18 cellular contexts compared by ENCODE assay signal in genomic region chr6:10564975-10565374, GRCh38. TPM values are rescaled to one million over a fixed set of nuclear protein-coding genes. Genes with fewer than 3 reads are reported as not detected.
DNase-seq lines count a peak whose midpoint lies in the region; ATAC-seq, FAIRE-seq and TF ChIP-seq lines count a peak whose summit lies in the region.
"Had no signal": no experiment of that assay in that cellular context is flagged by ENCODE, and none has a peak within 500 bp of the region (broad histone marks: within the 10 kb centered on the region; RNA-seq: fewer than 3 reads in every experiment).

No MANE protein-coding gene starts in this region.

- no peak overlapping the region for H2BK5ac ChIP-seq in trophoblast cell (ENCODE audit: low read depth, low read length, poor library complexity)

- peaks cover 3% of the 10 kb centered on the region for H3K27me3 Mint-ChIP-seq in GM23338 (ENCODE audit: insufficient read depth, low read depth, poor library complexity)
- H3K27me3 Mint-ChIP-seq: IgD-negative memory B cell had no signal

- no peaks in the 10 kb centered on the region for H3K9me3 ChIP-seq in K562 (replicated peaks; ENCODE audit: control insufficient read depth, insufficient read depth, low read depth, low read length)
- no peaks in the 10 kb centered on the region for H3K9me3 ChIP-seq in left ventricle myocardium inferior (replicated peaks)
- H3K9me3 ChIP-seq in trophoblast cell (ENCODE audit: insufficient read depth, low read depth, low read length): no peaks in the 10 kb centered on the region
- H3K9me3 ChIP-seq: BLaER1, HAP-1, Peyer's patch had no signal

- peak overlapping the region; percentile 71; the same call in 1 of the 2 replicates for H3K27ac ChIP-seq in GM23338 (ENCODE audit: low read depth)
- H3K27ac ChIP-seq in K562 (ENCODE audit: extremely low read depth, low read depth, low read length): no peak overlapping the region
- peak overlapping the region; percentile 12 for H3K27ac ChIP-seq in left ventricle myocardium inferior (replicated peaks)
- no peak overlapping the region for H3K27ac ChIP-seq in trophoblast cell (ENCODE audit: low read depth, low read length)
- H3K27ac ChIP-seq: BLaER1, SK-N-MC had no signal

- no peaks in the 10 kb centered on the region for H3K27me3 ChIP-seq in GM23338 (ENCODE audit: insufficient read depth)
- peaks cover 14 to 44% of the 10 kb centered on the region in 2 experiments for H3K27me3 ChIP-seq in K562 (ENCODE audit: control insufficient read depth in 2 of 2, insufficient read depth in 2 of 2, low read length in 2 of 2)
- H3K27me3 ChIP-seq in left ventricle myocardium inferior (ENCODE audit: low read depth): no peaks in the 10 kb centered on the region
- H3K27me3 ChIP-seq in trophoblast cell (ENCODE audit: insufficient read depth, low read length): no peaks in the 10 kb centered on the region
- H3K27me3 ChIP-seq: BLaER1, Peyer's patch had no signal

- H3K4me1 Mint-ChIP-seq in GM23338: peaks cover 66% of the 10 kb centered on the region

- no peak overlapping the region for H2BK120ac ChIP-seq in trophoblast cell (ENCODE audit: insufficient read depth, low read length, poor library complexity)

- no peaks in the 10 kb centered on the region for H3K9me2 ChIP-seq in GM23338 (ENCODE audit: insufficient read depth)

- TF ChIP-seq EP300 in K562 (IDR thresholded peaks at IDR 0.05; ENCODE audit: low read length): no peak

- peaks cover 60% of the 10 kb centered on the region for H3K4me1 ChIP-seq in GM23338 (ENCODE audit: insufficient read depth)
- no peaks in the 10 kb centered on the region for H3K4me1 ChIP-seq in K562 (replicated peaks in 1 of 2; ENCODE audit: control insufficient read depth in 2 of 2, insufficient read depth in 2 of 2, low read length in 2 of 2)
- H3K4me1 ChIP-seq in left ventricle myocardium inferior: peaks cover 14% of the 10 kb centered on the region
- H3K4me1 ChIP-seq in trophoblast cell (ENCODE audit: control insufficient read depth in 1 of 2, insufficient read depth in 2 of 2, low read length in 2 of 2): peaks cover 4 to 12% of the 10 kb centered on the region in 2 experiments
- H3K4me1 ChIP-seq: HAP-1 had no signal

- peaks cover 10% of the 10 kb centered on the region for H3K79me1 ChIP-seq in trophoblast cell (ENCODE audit: low read length)

- POLR2A ChIA-PET in K562 (lab: Yijun Ruan, JAX): interaction anchor here (0.9 kb wide), 1 partner anchor 20 kb away, joined by 3 read pairs; no protein-coding TSS in a partner anchor

- H3K4ac ChIP-seq in trophoblast cell (ENCODE audit: low read depth, low read length): no peak overlapping the region

- H3K27ac Mint-ChIP-seq in GM23338: no peak overlapping the region
- H3K27ac Mint-ChIP-seq: CD8-positive, alpha-beta T cell; IgD-negative memory B cell had no signal

- no peak for FAIRE-seq in K562 (lab: Jason Lieb, UNC)
- FAIRE-seq: GM12892 had no signal

- BruUV-seq in K562 (replicated peaks; lab: Mats Ljungman, UMichigan): no TSS peak

- 0 out of 2 replicates have a peak, but pooled peaks cover 12% of the 10 kb centered on the region for H3F3A ChIP-seq in GM23338 (replicated peaks; ENCODE audit: low read depth)

- H3K36me3 ChIP-seq in GM23338 (ENCODE audit: insufficient read depth) (peaks cover 33% of the 10 kb centered on the region), K562 (ENCODE audit: control insufficient read depth, insufficient read depth, low read length) (no peaks in the 10 kb centered on the region), left ventricle myocardium inferior (no peaks in the 10 kb centered on the region), trophoblast cell (ENCODE audit: control insufficient read depth in 1 of 2, insufficient read depth in 2 of 2, low read length in 2 of 2) (peaks cover 2 to 4% of the 10 kb centered on the region in 2 experiments)
- H3K36me3 ChIP-seq: BLaER1, HAP-1, Peyer's patch had no signal

- H3K14ac ChIP-seq in trophoblast cell (ENCODE audit: low read length): no peak overlapping the region

- H3K9me3 Mint-ChIP-seq in GM23338: no peaks in the 10 kb centered on the region
- H3K9me3 Mint-ChIP-seq: CD8-positive, alpha-beta T cell; IgD-negative memory B cell had no signal

- TF ChIP-seq POLR2A in K562 (conservative IDR thresholded peaks at IDR 0.05): no peak

- no peak overlapping the region for H3K23ac ChIP-seq in trophoblast cell (ENCODE audit: low read length)

- ATAC-seq in GM23338 (peak; percentile 10; the same call in 1 of the 3 replicates), K562 (peak; percentile 44; the same call in 2 of the 3 replicates), HG03159 (IDR thresholded peaks at IDR 0.05; ENCODE audit: unreplicated experiment) (no peak)
- ATAC-seq: CD8-positive, alpha-beta T cell had no signal

- H3K36me3 Mint-ChIP-seq in GM23338 (ENCODE audit: low read depth): peaks cover 77% of the 10 kb centered on the region

- no peak overlapping the region for H4K12ac ChIP-seq in trophoblast cell (ENCODE audit: low read depth, low read length)

- peak overlapping the region; percentile 33 for H4K91ac ChIP-seq in trophoblast cell (ENCODE audit: low read depth, low read length)

- no peak overlapping the region for H4K8ac ChIP-seq in trophoblast cell (ENCODE audit: low read depth, low read length)

- intact Hi-C loops in K562 (cut with micrococcal nuclease): loop anchor here (1.0 kb wide), 1 partner anchor 41 kb away; no protein-coding TSS in a partner anchor
- intact Hi-C loops in left ventricle myocardium inferior (cut with micrococcal nuclease): no loop called here

- H3K9ac ChIP-seq in K562 (ENCODE audit: insufficient read depth in 1 of 2, low read depth in 2 of 2, low read length in 2 of 2) (peak overlapping the region in 1 of 2 experiments; percentile 38; a peak in 2 of 4 replicates), trophoblast cell (ENCODE audit: low read length) (no peak overlapping the region)
- H3K9ac ChIP-seq: BLaER1 had no signal

- H3K79me2 ChIP-seq in GM23338 (replicated peaks; ENCODE audit: insufficient read depth): peaks cover 100% of the 10 kb centered on the region
- no peaks in the 10 kb centered on the region for H3K79me2 ChIP-seq in K562 (ENCODE audit: control insufficient read depth, insufficient read depth, low read length)
- H3K79me2 ChIP-seq in trophoblast cell (ENCODE audit: control insufficient read depth, insufficient read depth, low read length, poor library complexity): no peaks in the 10 kb centered on the region

- H3K4me2 ChIP-seq in GM23338: peak overlapping the region; percentile 54
- H3K4me2 ChIP-seq in K562 (ENCODE audit: insufficient read depth, low read length): no peak overlapping the region
- H3K4me2 ChIP-seq in trophoblast cell (ENCODE audit: low read length): no peak overlapping the region
- H3K4me2 ChIP-seq: BLaER1 had no signal

- no peaks in the 10 kb centered on the region for H3K9me1 ChIP-seq in K562 (ENCODE audit: control insufficient read depth, insufficient read depth, low read length)

- TF ChIP-seq CTCF in GM23338 (conservative IDR thresholded peaks at IDR 0.05; ENCODE audit: low read depth in 2 of 2) (no peak), K562 (IDR thresholded peaks at IDR 0.05 in 2 of 3, conservative IDR thresholded peaks at IDR 0.05 in 1 of 3; ENCODE audit: insufficient read depth in 2 of 3, low read depth in 1 of 3, low read length in 3 of 3) (no peak), left ventricle myocardium inferior (IDR thresholded peaks at IDR 0.05; ENCODE audit: borderline replicate concordance) (no peak)

- peaks cover 66% of the 10 kb centered on the region for H4K20me1 ChIP-seq in GM23338 (replicated peaks; ENCODE audit: insufficient read depth)
- H4K20me1 ChIP-seq in K562 (replicated peaks; ENCODE audit: control insufficient read depth, insufficient read depth, low read length): no peaks in the 10 kb centered on the region
- H4K20me1 ChIP-seq: BLaER1 had no signal

- H2AK5ac ChIP-seq in trophoblast cell (ENCODE audit: low read length): no peak overlapping the region

- peak overlapping the region; percentile 3; the same call in 1 of the 3 replicates for H3K4me3 Mint-ChIP-seq in GM23338
- H3K4me3 Mint-ChIP-seq: CD8-positive, alpha-beta T cell; IgD-negative memory B cell had no signal

- H2AFZ ChIP-seq in GM23338: no peak overlapping the region
- H2AFZ ChIP-seq in K562 (ENCODE audit: low read depth, low read length): no peak overlapping the region
- H2AFZ ChIP-seq in trophoblast cell (ENCODE audit: insufficient read depth, low read length, poor library complexity): no peak overlapping the region

- no peak for TF ChIP-seq RAD21 in K562 (CRISPR knock-in tag; conservative IDR thresholded peaks at IDR 0.05 in 1 of 2, IDR thresholded peaks at IDR 0.05 in 1 of 2)

- no peak for DNase-seq in GM23338 (ENCODE audit: low spot score)
- DNase-seq in K562 (ENCODE audit: extremely low read depth in 1 of 4, low spot score in 3 of 4): no peak
- no peak for DNase-seq in left ventricle myocardium inferior
- DNase-seq in trophoblast cell: no peak
- no peak for DNase-seq in dermis blood vessel endothelial cell
- no peak for DNase-seq in amygdala (lab: John Stamatoyannopoulos, UW)
- DNase-seq: CD8-positive, alpha-beta T cell; DMS53; NCI-H1105; NCI-H2081 treated with DMSO at 0.1 percent for 48 hours; NCI-H446 treated with DMSO at 0.1 percent for 48 hours; Peyer's patch had no signal

- in situ Hi-C loops in K562 (cut with MboI): no loop called here

- 38% methylated on average over 7 of the region's 7 CpGs for WGBS in K562 (ENCODE audit: insufficient coverage, low coverage, missing lambda C conversion rate)
- no CpG with 5 or more reads among the region's 7 CpGs for WGBS in trophoblast cell (ENCODE audit: extremely low coverage, insufficient coverage, insufficient read length)

- CTCF ChIA-PET in K562 (lab: Yijun Ruan, JAX; ENCODE audit: low intra/inter-chr PET ratio): no interaction called here

- no peak overlapping the region for H3K18ac ChIP-seq in trophoblast cell (ENCODE audit: low read length)

- no peak overlapping the region for H2BK12ac ChIP-seq in trophoblast cell (ENCODE audit: low read length)

- H3K4me3 ChIP-seq in GM23338: no peak overlapping the region
- H3K4me3 ChIP-seq in K562: no peak overlapping the region
- H3K4me3 ChIP-seq in left ventricle myocardium inferior: no peak overlapping the region
- H3K4me3 ChIP-seq in trophoblast cell (ENCODE audit: low read depth, low read length): no peak overlapping the region
- H3K4me3 ChIP-seq: BLaER1, HAP-1, Peyer's patch, SK-N-MC had no signal

RNA-seq across cellular contexts. Expression of gene GCNT2, which starts 43.8 kb away (rescaled TPM):
- 135 and 137 TPM in 2 replicates for total RNA-seq in GM23338 (2014; rRNA removed; shearing (Covaris generic))
- polyA plus RNA-seq in GM23338 (2016; fragmentation: Nextera tagmentation; extraction: Ambion mirVana): 27.2 and 28.3 TPM in 2 replicates
- total RNA-seq in K562 (2011; cell fraction: chromatin; rRNA removed; ENCODE audit: low replicate concordance): 8.1 and 18.1 TPM in 2 replicates
- 3.3 and 3.9 TPM in 2 replicates for total RNA-seq in K562 (2011; cell fraction: nucleolus; rRNA removed)
- 3.7 and 5.9 TPM in 2 replicates for total RNA-seq in K562 (2011; cell fraction: nucleoplasm; rRNA removed)
- 1.0 and 1.3 TPM in 2 replicates for total RNA-seq in K562 (2014; rRNA removed)
- 2.0 and 2.2 TPM in 2 replicates for total RNA-seq in K562 (2014; rRNA removed; fragmentation: Illumina TruSeq; extraction: Trizol)
- total RNA-seq in K562 (2015; rRNA removed; fragmentation: Illumina TruSeq; extraction: Trizol): 1.7 and 2.6 TPM in 2 replicates
- 1.3 and 1.8 TPM in 2 replicates for total RNA-seq in K562 (2021)
- 0.54 and 0.78 TPM in 2 replicates for polyA plus RNA-seq in K562 (2011; rRNA removed)
- polyA plus RNA-seq in K562 (2011; cell fraction: cytosol; rRNA removed): 0.07 and 0.24 TPM in 2 replicates
- 0.52 and 0.68 TPM in 2 replicates for polyA plus RNA-seq in K562 (2011; cell fraction: nucleus; rRNA removed)
- polyA plus RNA-seq in K562 (2012): 1.6 and 1.7 TPM in 2 replicates
- 1.4 and 1.6 TPM in 2 replicates for polyA plus RNA-seq in K562 (2014; fragmentation: Illumina TruSeq; extraction: Trizol)
- 1 to 10 TPM; 1.1 to 1.4 TPM for polyA plus RNA-seq in K562 (2014; fragmentation: Nextera tagmentation; extraction: Ambion mirVana)
- 1.4 and 1.9 TPM in 2 replicates for polyA plus RNA-seq in K562 (2014; rRNA removed)
- polyA minus RNA-seq in K562 (2011; rRNA and poly(A)+ RNA removed): 1.2 and 1.6 TPM in 2 replicates
- polyA minus RNA-seq in K562 (2011; cell fraction: cytosol; rRNA and poly(A)+ RNA removed): not detected in 2 replicates
- polyA minus RNA-seq in K562 (2011; cell fraction: nucleus; rRNA and poly(A)+ RNA removed): 0.67 and 0.81 TPM in 2 replicates
- total RNA-seq in left ventricle myocardium inferior: 49.0 TPM
- 16.5 and 17.2 TPM in 2 replicates for polyA plus RNA-seq in trophoblast cell (2013)
- total RNA-seq in dermis blood vessel endothelial cell: 42.2 and 53.9 TPM in 2 replicates

Comparison
In these comparisons a context has a peak if more than half of its experiments do, and no peak if none do; other contexts are left out.
1. H3K27ac ChIP-seq: peak in GM23338 (single experiment) and left ventricle myocardium inferior (single experiment); none in K562 (single experiment) and trophoblast cell (single experiment).